ENCODE assay signal across 20 cellular contexts in the genomic region with DNA sequence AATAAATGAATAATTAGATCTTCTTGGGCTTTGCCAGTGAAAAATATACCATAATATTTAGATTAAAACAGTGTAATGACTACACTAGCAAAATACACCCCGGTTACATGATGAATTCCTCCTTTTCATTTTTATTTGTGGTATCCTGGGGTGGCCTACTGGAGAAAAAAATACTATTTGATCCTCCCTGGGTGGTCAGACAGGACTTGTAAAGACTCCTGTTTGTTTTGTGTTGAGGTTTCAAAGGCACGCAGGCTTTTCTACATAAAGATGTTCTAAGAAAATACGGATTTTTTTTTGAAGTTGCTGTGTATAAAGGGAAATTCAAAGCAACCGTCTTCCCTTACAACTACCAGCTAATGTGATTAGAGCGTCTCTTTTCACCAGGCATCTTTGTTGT.
"Had no signal": no experiment of that assay in that cellular context is flagged by ENCODE, and none has a peak within 500 bp of the region (broad histone marks: within the 10 kb centered on the region; RNA-seq: fewer than 3 reads in every experiment).

No MANE protein-coding gene starts in this region.

- DNase-seq: activated CD4-positive, alpha-beta T cell treated with anti-CD3 and anti-CD28 coated beads, Interleukin-2, amount 10 ng/mL, durations not matched to agents 7 days and 5 days; activated CD8-positive, alpha-beta memory T cell treated with anti-CD3 and anti-CD28 coated beads, Interleukin-2, amount 50 U/mL, for 4 hours; activated effector memory CD4-positive, alpha-beta T cell treated with anti-CD3 and anti-CD28 coated beads, Interleukin-2, amount 50 U/mL, for 16 hours; activated naive CD4-positive, alpha-beta T cell treated with anti-CD3 and anti-CD28 coated beads, Interleukin-2, amount 50 U/mL, for 16 hours; activated T-cell treated with anti-CD3 and anti-CD28 coated beads, Interleukin-2, amount 50 U/mL, for 4 hours; gastrocnemius medialis; head of caudate nucleus; left ventricle myocardium inferior; mammary epithelial cell; mucosa of descending colon; naive B cell; ovary; psoas muscle; right cardiac atrium; stimulated activated naive CD8-positive, alpha-beta T cell treated with anti-CD3 and anti-CD28 coated beads, Interleukin-15, Interleukin-2, amounts not matched to agents 100 U/mL and 50 U/mL, for 24 hours; transverse colon had no signal

- H3K4me3 Mint-ChIP-seq: activated CD4-positive, alpha-beta T cell treated with anti-CD3 and anti-CD28 coated beads, Interleukin-2, amount 10 ng/mL, durations not matched to agents 7 days and 5 days; activated T-cell treated with anti-CD3 and anti-CD28 coated beads, Interleukin-2, amount 50 U/mL, for 4 hours; naive B cell; T-helper 1 cell treated with Interleukin-12 subunit alpha and Interleukin-12 subunit beta and Interleukin-4 antibody, amounts not matched to agents 30 μg/mL and 1 μg/mL, for 36 hours had no signal

- ATAC-seq: activated CD4-positive, CD25-positive, alpha-beta regulatory T cell treated with anti-CD3 and anti-CD28 coated beads, Interleukin-2, amount 50 U/mL, for 24 hours; activated T-cell treated with anti-CD3 and anti-CD28 coated beads, Interleukin-2, amount 50 U/mL, for 4 hours; esophagus mucosa; gastrocnemius medialis; mucosa of descending colon; psoas muscle; right cardiac atrium; stimulated activated naive CD8-positive, alpha-beta T cell treated with anti-CD3 and anti-CD28 coated beads, Interleukin-15, Interleukin-2, amounts not matched to agents 100 U/mL and 50 U/mL, for 24 hours had no signal

- H3K9me3 Mint-ChIP-seq: activated CD4-positive, alpha-beta T cell treated with anti-CD3 and anti-CD28 coated beads, Interleukin-2, amount 10 ng/mL, durations not matched to agents 7 days and 5 days; activated T-cell treated with anti-CD3 and anti-CD28 coated beads, Interleukin-2, amount 50 U/mL, for 4 hours; T-helper 1 cell treated with Interleukin-12 subunit alpha and Interleukin-12 subunit beta and Interleukin-4 antibody, amounts not matched to agents 30 μg/mL and 1 μg/mL, for 36 hours had no signal

- H3K27me3 ChIP-seq: ascending aorta, gastrocnemius medialis, ovary, transverse colon had no signal

- H3K4me3 ChIP-seq: ascending aorta, gastrocnemius medialis, left ventricle myocardium inferior, mucosa of descending colon, ovary, psoas muscle, transverse colon had no signal

- H3K27ac Mint-ChIP-seq: activated CD4-positive, alpha-beta T cell treated with anti-CD3 and anti-CD28 coated beads, Interleukin-2, amount 10 ng/mL, durations not matched to agents 7 days and 5 days; T-helper 1 cell treated with Interleukin-12 subunit alpha and Interleukin-12 subunit beta and Interleukin-4 antibody, amounts not matched to agents 30 μg/mL and 1 μg/mL, for 36 hours had no signal

- H3K27me3 Mint-ChIP-seq: activated CD4-positive, alpha-beta T cell treated with anti-CD3 and anti-CD28 coated beads, Interleukin-2, amount 10 ng/mL, durations not matched to agents 7 days and 5 days; naive B cell had no signal

- H3K9me3 ChIP-seq: ascending aorta, gastrocnemius medialis, left ventricle myocardium inferior, mucosa of descending colon, ovary, psoas muscle, transverse colon had no signal

- H3K36me3 Mint-ChIP-seq: naive B cell had no signal

- H3K27ac ChIP-seq: ascending aorta, gastrocnemius medialis, left ventricle myocardium inferior, ovary, psoas muscle, transverse colon had no signal

- H3K4me1 Mint-ChIP-seq: activated CD4-positive, alpha-beta T cell treated with anti-CD3 and anti-CD28 coated beads, Interleukin-2, amount 10 ng/mL, durations not matched to agents 7 days and 5 days; naive B cell had no signal

- H3K4me1 ChIP-seq: ascending aorta, gastrocnemius medialis, left ventricle myocardium inferior, psoas muscle, transverse colon had no signal

- H3K36me3 ChIP-seq: ascending aorta, gastrocnemius medialis, left ventricle myocardium inferior, ovary, transverse colon had no signal
